ENCODE assay signal across 13 cellular contexts in the genomic region with DNA sequence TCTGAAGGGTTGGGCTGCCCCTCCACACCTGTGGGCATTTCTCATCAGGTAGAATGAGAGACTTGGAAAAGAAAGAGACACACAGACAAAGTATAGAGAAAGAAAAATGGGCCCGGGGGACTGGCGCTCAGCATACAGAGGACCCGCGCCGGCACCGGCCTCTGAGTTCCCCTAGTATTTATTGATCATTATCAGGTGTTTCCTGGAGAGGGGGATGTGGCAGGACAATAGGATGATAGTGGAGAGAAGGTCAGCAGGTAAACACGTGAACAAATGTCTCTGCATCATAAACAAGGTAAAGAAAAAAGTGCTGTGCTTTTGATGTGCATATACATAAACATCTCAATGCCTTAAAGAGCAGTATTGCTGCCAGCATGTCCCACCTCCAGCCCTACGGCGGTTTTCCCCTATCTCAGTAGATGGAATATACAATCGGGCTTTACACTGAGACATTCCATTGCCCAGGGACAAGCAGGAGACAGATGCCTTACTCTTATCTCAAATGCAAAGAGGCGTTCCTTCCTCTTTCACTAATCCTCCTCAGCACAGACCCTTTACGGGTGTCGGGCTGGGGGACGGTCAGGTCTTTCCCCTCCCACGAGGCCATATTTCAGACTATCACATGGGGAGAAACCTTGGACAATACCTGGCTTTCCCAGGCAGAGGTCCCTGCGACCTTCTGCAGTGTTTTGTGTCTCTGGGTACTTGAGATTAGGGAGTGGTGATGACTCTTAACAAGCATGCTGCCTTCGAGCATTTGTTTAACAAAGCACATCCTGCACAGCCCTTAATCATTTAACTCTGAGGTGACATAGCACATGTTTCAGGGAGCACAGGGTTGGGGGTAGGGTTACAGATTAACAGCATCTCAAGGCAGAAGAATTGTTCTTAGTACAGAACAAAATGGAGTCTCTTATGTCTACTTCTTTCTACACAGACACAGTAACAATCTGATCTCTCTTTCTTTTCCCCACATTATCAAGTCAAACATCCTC. TPM values are rescaled to one million over a fixed set of nuclear protein-coding genes. Genes with fewer than 3 reads are reported as not detected.
DNase-seq lines count a peak whose midpoint lies in the region; ATAC-seq and TF ChIP-seq lines count a peak whose summit lies in the region.
"Not testable (repeated sequence)": the region's sequence is repeated elsewhere in the genome, so short reads cannot be mapped to it uniquely, and the experiment has no call there.
"Had no signal": no experiment of that assay in that cellular context is flagged by ENCODE, and none has a peak within 500 bp of the region (broad histone marks: within the 10 kb centered on the region; RNA-seq: fewer than 3 reads in every experiment).

No MANE protein-coding gene starts in this region.

- not testable (repeated sequence) for ATAC-seq in naive B cell (ENCODE audit: low read depth in 2 of 2)

- H3K9me2 ChIP-seq in DOHH2 (replicated peaks; ENCODE audit: control insufficient read depth, low read length): not testable (repeated sequence)

- peak overlapping the region in 6 of 8 donors; percentile 10 to 72 (median 46) for H3K4me3 Mint-ChIP-seq in naive B cell
- peak overlapping the region; percentile 43 for H3K4me3 Mint-ChIP-seq in type B pancreatic cell

- dilution Hi-C loops in mammary epithelial cell (cut with HindIII; ENCODE audit: low sequenced_read_pairs): not testable (repeated sequence)

- not testable (repeated sequence) for H3K27ac ChIP-seq in DOHH2 (ENCODE audit: low read depth, low read length); mammary epithelial cell (ENCODE audit: insufficient read depth, low read depth, low read length)
- H3K27ac ChIP-seq in HUES64 (ENCODE audit: low read depth, low read length): peak overlapping the region; percentile 95
- peak overlapping the region; percentile 51 for H3K27ac ChIP-seq in VCaP
- peak overlapping the region; percentile 19 for H3K27ac ChIP-seq in iPS-18a (ENCODE audit: low read length)

- H4K20me1 ChIP-seq in DOHH2 (ENCODE audit: control insufficient read depth, insufficient read depth, low read depth, low read length); mammary epithelial cell (ENCODE audit: insufficient read depth, low read length): not testable (repeated sequence)

- H3F3A ChIP-seq in DOHH2 (ENCODE audit: control insufficient read depth, insufficient read depth): not testable (repeated sequence)

- 3% methylated on average over 17 of the region's 17 CpGs for WGBS in HUES64
- 22% methylated on average over 13 of the region's 17 CpGs for WGBS in mammary epithelial cell (ENCODE audit: low coverage, missing lambda C conversion rate)

- H3K27ac Mint-ChIP-seq in naive B cell (peak overlapping the region; percentile 16 to 89 (median 67)), type B pancreatic cell (peak overlapping the region; percentile 67)

- H3K9ac ChIP-seq in HUES64 (ENCODE audit: low read depth, low read length) (peak overlapping the region; percentile 76), iPS-18a (ENCODE audit: low read length) (peak overlapping the region; percentile 12)
- H3K9ac ChIP-seq in mammary epithelial cell (ENCODE audit: insufficient read depth, low read length): not testable (repeated sequence)

- peak; percentile 60 for DNase-seq in NCI-H82 (lab: John Stamatoyannopoulos, UW)
- not testable (repeated sequence) for DNase-seq in mammary epithelial cell; naive B cell; type B pancreatic cell (ENCODE audit: extremely low spot score, unreplicated experiment)

- H3K79me2 ChIP-seq in DOHH2 (ENCODE audit: control insufficient read depth, low read length) (peaks cover 32% of the 10 kb centered on the region), mammary epithelial cell (ENCODE audit: insufficient read depth, low read length) (peaks cover 32% of the 10 kb centered on the region)

- in situ Hi-C loops in mammary epithelial cell (cut with MboI; ENCODE audit: low sequenced_read_pairs in 2 of 2): not testable (repeated sequence)

- H3K9me3 Mint-ChIP-seq in naive B cell: peaks cover 5 to 18% (median 9%) of the 10 kb centered on the region in 7 donors
- not testable (repeated sequence) for H3K9me3 Mint-ChIP-seq in type B pancreatic cell

- CTCF ChIA-PET in mammary epithelial cell (lab: Charles Lee; ENCODE audit: low non-redundant PET): not testable (repeated sequence)

- not testable (repeated sequence) for TF ChIP-seq CTCF in DOHH2 (IDR thresholded peaks at IDR 0.05; ENCODE audit: low read depth, low read length, poor library complexity, severe bottlenecking); VCaP (conservative IDR thresholded peaks at IDR 0.05); mammary epithelial cell (conservative IDR thresholded peaks at IDR 0.05 in 1 of 2, IDR thresholded peaks at IDR 0.05 in 1 of 2; ENCODE audit: extremely low read depth in 1 of 2, insufficient read depth in 1 of 2, low read depth in 1 of 2, low read length in 2 of 2); type B pancreatic cell (conservative IDR thresholded peaks at IDR 0.05)

- H3K4me1 ChIP-seq in DOHH2 (ENCODE audit: control insufficient read depth, low read length) (peaks cover 28% of the 10 kb centered on the region), HUES64 (ENCODE audit: insufficient read depth, low read length) (peaks cover 28% of the 10 kb centered on the region), iPS-18a (ENCODE audit: control insufficient read depth, low read depth, low read length) (peaks cover 36% of the 10 kb centered on the region)
- not testable (repeated sequence) for H3K4me1 ChIP-seq in mammary epithelial cell (ENCODE audit: insufficient read depth, low read length)

- H3K27me3 Mint-ChIP-seq in naive B cell (peaks cover 42 to 52% (median 43%) of the 10 kb centered on the region in 3 donors), type B pancreatic cell (peaks cover 26% of the 10 kb centered on the region)

- not testable (repeated sequence) for H3K27me3 ChIP-seq in DOHH2 (ENCODE audit: control insufficient read depth, low read length); HUES64 (ENCODE audit: insufficient read depth, low read length); mammary epithelial cell (ENCODE audit: insufficient read depth, low read length); iPS-18a (ENCODE audit: control insufficient read depth, insufficient read depth, low read length)

- peak overlapping the region; percentile 17; the same call in 1 of the 2 replicates for H3K4me2 ChIP-seq in DOHH2 (ENCODE audit: low read length)
- not testable (repeated sequence) for H3K4me2 ChIP-seq in mammary epithelial cell (ENCODE audit: insufficient read depth, low read depth, low read length)

- not testable (repeated sequence) for BruUV-seq in mammary epithelial cell (replicated peaks; lab: Mats Ljungman, UMichigan)

- peak overlapping the region; percentile 42 for H2AFZ ChIP-seq in mammary epithelial cell (ENCODE audit: low read depth, low read length)

- H3K9me3 ChIP-seq in DOHH2 (ENCODE audit: control insufficient read depth, insufficient read depth, low read length): peaks cover 16% of the 10 kb centered on the region
- H3K9me3 ChIP-seq in HUES64 (ENCODE audit: insufficient read depth, low read depth, low read length): peaks cover 16% of the 10 kb centered on the region
- not testable (repeated sequence) for H3K9me3 ChIP-seq in mammary epithelial cell (replicated peaks; ENCODE audit: insufficient read depth, low read length)
- H3K9me3 ChIP-seq in iPS-18a (ENCODE audit: control insufficient read depth, low read depth, low read length): peaks cover 10% of the 10 kb centered on the region

- H3K4me3 ChIP-seq in DOHH2 (ENCODE audit: low read length); mammary epithelial cell (replicated peaks in 1 of 3; ENCODE audit: insufficient read depth in 1 of 3, low read depth in 2 of 3, low read length in 3 of 3): not testable (repeated sequence)
- peak overlapping the region; percentile 34 for H3K4me3 ChIP-seq in HUES64 (ENCODE audit: low read length)
- peak overlapping the region; percentile 34 for H3K4me3 ChIP-seq in iPS-18a (ENCODE audit: low read length)

- H3K4me1 Mint-ChIP-seq in naive B cell (peaks cover 16 to 17% (median 16%) of the 10 kb centered on the region in 3 donors), type B pancreatic cell (ENCODE audit: unreplicated experiment) (peaks cover 24% of the 10 kb centered on the region)

- H3K36me3 ChIP-seq in DOHH2 (ENCODE audit: control insufficient read depth, low read length) (peaks cover 13% of the 10 kb centered on the region), HUES64 (ENCODE audit: insufficient read depth, low read length) (peaks cover 12% of the 10 kb centered on the region; the same call in 1 of the 2 replicates)
- not testable (repeated sequence) for H3K36me3 ChIP-seq in mammary epithelial cell (ENCODE audit: insufficient read depth, low read length); iPS-18a (ENCODE audit: control insufficient read depth, low read depth, low read length)

- intact Hi-C loops in mammary epithelial cell (cut with micrococcal nuclease): not testable (repeated sequence)

- H3K36me3 Mint-ChIP-seq in naive B cell: not testable (repeated sequence)
- H3K36me3 Mint-ChIP-seq in type B pancreatic cell: peaks cover 10% of the 10 kb centered on the region

RNA-seq across cellular contexts. Expression of a gene that starts 2.4 kb away (rescaled TPM):
- 48.5 TPM for polyA plus RNA-seq in HUES64 (2013, experiment 1 of 2)
- polyA plus RNA-seq in HUES64 (2013, experiment 2 of 2): 48.2 TPM
- total RNA-seq in mammary epithelial cell: 10 to 100 TPM; 23.0 to 26.8 TPM
- 18.2 TPM for polyA plus RNA-seq in mammary epithelial cell
- polyA minus RNA-seq in mammary epithelial cell: 98.2 TPM
- 10 to 100 TPM; 17.3 to 31.6 (median 19.3) TPM for polyA plus RNA-seq in naive B cell (ENCODE audit: low read depth in 6 of 6)
- 32.1 and 43.2 TPM in 2 replicates for total RNA-seq in type B pancreatic cell (ENCODE audit: low replicate concordance)

RNA-seq across cellular contexts. Expression of a gene that starts 42.5 kb away (rescaled TPM):
- 0.30 TPM for polyA plus RNA-seq in HUES64 (2013, experiment 1 of 2)
- 0.25 TPM for polyA plus RNA-seq in HUES64 (2013, experiment 2 of 2)
- under 1 TPM; 0.17 to 0.38 TPM for total RNA-seq in mammary epithelial cell
- 0.02 TPM for polyA plus RNA-seq in mammary epithelial cell
- polyA minus RNA-seq in mammary epithelial cell: not detected
- not detected for polyA plus RNA-seq in naive B cell (ENCODE audit: low read depth in 6 of 6)
- total RNA-seq in type B pancreatic cell (ENCODE audit: low replicate concordance): 5.5 and 8.7 TPM in 2 replicates
- total RNA-seq: activated CD8-positive, alpha-beta memory T cell treated with anti-CD3 and anti-CD28 coated beads, Interleukin-2, amount 10 ng/mL, durations not matched to agents 7 days and 5 days; CD8-positive, alpha-beta T cell; esophagus mucosa; LHCN-M2; spleen had no signal
